In the genomic region with DNA sequence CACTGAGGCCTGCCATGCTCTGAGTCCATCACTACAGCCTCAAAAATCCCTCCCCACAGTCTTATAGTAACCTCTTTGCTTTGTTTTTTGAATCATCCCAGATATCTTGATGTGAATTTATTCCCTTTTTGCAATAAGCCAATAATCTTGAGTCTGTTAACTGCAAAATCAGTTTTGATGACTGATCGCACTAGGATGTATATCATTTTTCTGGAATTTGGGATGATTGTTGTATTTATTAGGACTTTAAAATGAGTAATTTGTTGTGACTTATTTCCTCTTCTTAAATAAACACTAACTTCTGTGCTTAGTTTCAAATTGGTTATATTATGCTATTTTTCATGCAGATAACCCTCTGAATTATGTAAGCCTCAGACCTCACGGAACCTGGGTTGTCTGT, we compare ENCODE assay signal across 1 cellular context.
A peak's percentile ranks its signal among the peaks of the same experiment; 100 is the strongest.
TF ChIP-seq lines count a peak whose summit lies in the region.

No MANE protein-coding gene starts in this region.

TF ChIP-seq in endothelial cell of umbilical vein, 7 proteins besides CTCF, POLR2A, EP300 and RAD21:
- TF ChIP-seq EZH2 (IDR thresholded peaks at IDR 0.05; ENCODE audit: borderline replicate concordance, low read depth, low read length, severe bottlenecking) (no peak), JUN (IDR thresholded peaks at IDR 0.05; ENCODE audit: borderline replicate concordance, insufficient read depth, insufficient read length, low read depth) (peak; percentile 25), MYC (IDR thresholded peaks at IDR 0.05; ENCODE audit: low read depth, low read length) (no peak), FOS (IDR thresholded peaks at IDR 0.05; ENCODE audit: borderline replicate concordance, insufficient read depth, low read length) (peak; percentile 81), GATA2 (IDR thresholded peaks at IDR 0.05; ENCODE audit: insufficient read depth, insufficient read length, low read depth, low read length) (peak; percentile 75), POLR2AphosphoS5 (IDR thresholded peaks at IDR 0.05; ENCODE audit: insufficient read depth, low read depth, low read length) (no peak)
- TF ChIP-seq, protein P1, sequence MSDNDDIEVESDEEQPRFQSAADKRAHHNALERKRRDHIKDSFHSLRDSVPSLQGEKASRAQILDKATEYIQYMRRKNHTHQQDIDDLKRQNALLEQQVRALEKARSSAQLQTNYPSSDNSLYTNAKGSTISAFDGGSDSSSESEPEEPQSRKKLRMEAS (IDR thresholded peaks at IDR 0.05; ENCODE audit: insufficient read depth, insufficient read length) = no peak
